ENCODE assay signal across 8 cellular contexts in the genomic region with DNA sequence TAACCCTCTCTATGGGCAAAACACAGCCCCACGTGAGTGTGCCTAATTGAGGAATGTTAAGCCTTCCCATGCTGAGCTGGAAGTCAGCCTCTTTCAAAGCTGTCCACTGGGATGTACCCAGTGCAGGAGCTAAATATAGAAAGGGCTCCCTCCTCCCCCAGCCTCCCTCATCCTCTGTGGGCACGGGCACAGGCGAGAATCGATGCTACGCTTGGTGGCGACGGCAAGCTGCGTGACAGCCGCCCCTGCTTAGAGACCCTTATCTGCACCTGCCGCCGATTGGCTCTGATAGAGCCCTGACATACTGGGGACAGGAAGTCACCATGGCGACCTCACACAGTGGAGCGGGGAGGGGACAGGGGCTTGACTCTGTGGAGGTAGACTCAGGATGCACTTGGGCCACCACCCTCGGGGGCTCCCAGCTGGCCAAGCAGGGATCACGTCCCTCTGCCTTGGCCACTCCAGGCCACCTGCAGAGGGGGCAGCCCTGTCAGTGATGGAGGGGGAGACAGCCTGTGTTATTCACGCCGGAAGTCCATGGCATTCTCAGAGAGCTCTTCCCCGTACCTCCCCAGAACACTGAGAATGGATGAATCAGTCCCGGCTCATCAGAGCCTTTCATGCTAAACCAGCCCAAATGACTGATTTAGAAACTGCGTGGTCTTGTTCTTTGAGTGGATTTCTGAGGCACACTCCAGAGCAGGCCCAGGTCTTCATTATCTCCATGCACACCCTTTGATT.
DNase-seq lines count a peak whose midpoint lies in the region; ATAC-seq and TF ChIP-seq lines count a peak whose summit lies in the region.

No MANE protein-coding gene starts in this region.

- TF ChIP-seq CTCF in transverse colon (IDR thresholded peaks at IDR 0.05), result no peak
- TF ChIP-seq CTCF in PC-3 (conservative IDR thresholded peaks at IDR 0.05; ENCODE audit: low read depth, low read length), result no peak

- WGBS in transverse colon (ENCODE audit: low coverage in 1 of 2), 2 donors, result 55% methylated on average over 20 of the region's 20 CpGs; no CpG with 5 or more reads in 1 of the 2 donors

- no peak for TF ChIP-seq EP300 in transverse colon (IDR thresholded peaks at IDR 0.05; ENCODE audit: low read depth)

- no TSS peak for BruUV-seq in PC-3 (replicated peaks; lab: Mats Ljungman, UMichigan)

- peaks cover 0 to 2% (median 0%) of the 10 kb centered on the region in 4 donors for H3K4me1 ChIP-seq in transverse colon
- no peaks in the 10 kb centered on the region for H3K4me1 ChIP-seq in PC-3 (ENCODE audit: insufficient read depth, low read length)

- H3K27me3 Mint-ChIP-seq in activated T-cell treated with anti-CD3 and anti-CD28 coated beads, Interleukin-2, amount 50 U/mL, for 4 hours (ENCODE audit: low read depth), result peaks cover 34% of the 10 kb centered on the region

- no peaks in the 10 kb centered on the region for H3F3A ChIP-seq in PC-3 (ENCODE audit: low read length, unreplicated experiment)

- peak overlapping the region; percentile 7 for H3K4me3 Mint-ChIP-seq in activated T-cell treated with anti-CD3 and anti-CD28 coated beads, Interleukin-2, amount 50 U/mL, for 4 hours

- no peaks in the 10 kb centered on the region for H3K36me3 Mint-ChIP-seq in activated T-cell treated with anti-CD3 and anti-CD28 coated beads, Interleukin-2, amount 50 U/mL, for 4 hours (ENCODE audit: insufficient read depth)

- in situ Hi-C loops in transverse colon (cut with MboI; ENCODE audit: low pct_ligation_motif_present in 1 of 4, low pct_unique_long_range_greater_than_20kb in 1 of 4, low sequenced_read_pairs in 3 of 4), result no loop called here

- no peak overlapping the region for H3K9ac ChIP-seq in PC-3 (ENCODE audit: low read length)

- H3K4me2 ChIP-seq in PC-3 (ENCODE audit: low read length), result no peak overlapping the region

- CTCF ChIA-PET in PC-3 (lab: Charles Lee), result no interaction called here

- H3K27ac ChIP-seq in transverse colon, result no peak overlapping the region
- no peak overlapping the region for H3K27ac ChIP-seq in PC-3 (ENCODE audit: low read length)

- no peaks in the 10 kb centered on the region for H4K20me1 ChIP-seq in PC-3 (ENCODE audit: low read length)

- no peak overlapping the region for H2AFZ ChIP-seq in PC-3 (ENCODE audit: low read length)

- H3K9me2 ChIP-seq in PC-3 (replicated peaks; ENCODE audit: low read length), result no peaks in the 10 kb centered on the region

- H3K27me3 ChIP-seq in transverse colon (no peaks in the 10 kb centered on the region), PC-3 (ENCODE audit: low read length) (peaks cover 42% of the 10 kb centered on the region)

- DNase-seq in Ammon's horn (ENCODE audit: low spot score) (peak; percentile 70), kidney tubule cell (ENCODE audit: low spot score) (peak; percentile 50), EL (no peak), transverse colon (no peak), PC-3 (no peak)
- peak; percentile 49 for DNase-seq in Jurkat, Clone E6-1 (ENCODE audit: low read depth, low spot score)
- DNase-seq in activated T-cell treated with anti-CD3 and anti-CD28 coated beads, Interleukin-2, amount 50 U/mL, for 4 hours, result no peak

- intact Hi-C loops in transverse colon (cut with DNase I; ENCODE audit: low total_unique reads) (no loop called here), PC-3 (cut with micrococcal nuclease) (no loop called here)

- H3K4me3 ChIP-seq in Jurkat, Clone E6-1 (ENCODE audit: low read length), result no peak overlapping the region
- H3K4me3 ChIP-seq in transverse colon, result no peak overlapping the region
- no peak overlapping the region for H3K4me3 ChIP-seq in PC-3 (ENCODE audit: low read length)

- no peaks in the 10 kb centered on the region for H3K4me1 Mint-ChIP-seq in activated T-cell treated with anti-CD3 and anti-CD28 coated beads, Interleukin-2, amount 50 U/mL, for 4 hours (ENCODE audit: low read depth)

- TF ChIP-seq POLR2A in transverse colon (IDR thresholded peaks at IDR 0.05), result no peak

- H3K36me3 ChIP-seq in transverse colon (no peaks in the 10 kb centered on the region), PC-3 (ENCODE audit: low read depth, low read length) (no peaks in the 10 kb centered on the region)

- H3K9me3 Mint-ChIP-seq in activated T-cell treated with anti-CD3 and anti-CD28 coated beads, Interleukin-2, amount 50 U/mL, for 4 hours, result no peaks in the 10 kb centered on the region

- H3K79me2 ChIP-seq in PC-3 (ENCODE audit: low read length), result no peaks in the 10 kb centered on the region

- peak; percentile 76 to 78 for ATAC-seq in activated T-cell treated with anti-CD3 and anti-CD28 coated beads, Interleukin-2, amount 50 U/mL, for 4 hours
- ATAC-seq in PC-3 (no peak), GM21528 (IDR thresholded peaks at IDR 0.05; ENCODE audit: low FRiP score, unreplicated experiment) (no peak)

- POLR2A ChIA-PET in PC-3 (lab: Charles Lee; ENCODE audit: unreplicated experiment), result no interaction called here

- no peaks in the 10 kb centered on the region for H3K9me3 ChIP-seq in transverse colon
- H3K9me3 ChIP-seq in PC-3 (ENCODE audit: low read length), result no peaks in the 10 kb centered on the region

Comparison
In these comparisons a context has a peak if more than half of its experiments do, and no peak if none do; other contexts are left out.
1. DNase-seq: peak in Ammon's horn (single experiment), Jurkat, Clone E6-1 (single experiment) and kidney tubule cell (single experiment); none in activated T-cell treated with anti-CD3 and anti-CD28 coated beads, Interleukin-2, amount 50 U/mL, for 4 hours (single experiment), EL (single experiment), transverse colon (single experiment) and PC-3 (single experiment).
2. ATAC-seq: peak in activated T-cell treated with anti-CD3 and anti-CD28 coated beads, Interleukin-2, amount 50 U/mL, for 4 hours (2 of 2); none in PC-3 (single experiment) and GM21528 (single experiment).